ENCODE assay signal across 13 cellular contexts in the genomic region with DNA sequence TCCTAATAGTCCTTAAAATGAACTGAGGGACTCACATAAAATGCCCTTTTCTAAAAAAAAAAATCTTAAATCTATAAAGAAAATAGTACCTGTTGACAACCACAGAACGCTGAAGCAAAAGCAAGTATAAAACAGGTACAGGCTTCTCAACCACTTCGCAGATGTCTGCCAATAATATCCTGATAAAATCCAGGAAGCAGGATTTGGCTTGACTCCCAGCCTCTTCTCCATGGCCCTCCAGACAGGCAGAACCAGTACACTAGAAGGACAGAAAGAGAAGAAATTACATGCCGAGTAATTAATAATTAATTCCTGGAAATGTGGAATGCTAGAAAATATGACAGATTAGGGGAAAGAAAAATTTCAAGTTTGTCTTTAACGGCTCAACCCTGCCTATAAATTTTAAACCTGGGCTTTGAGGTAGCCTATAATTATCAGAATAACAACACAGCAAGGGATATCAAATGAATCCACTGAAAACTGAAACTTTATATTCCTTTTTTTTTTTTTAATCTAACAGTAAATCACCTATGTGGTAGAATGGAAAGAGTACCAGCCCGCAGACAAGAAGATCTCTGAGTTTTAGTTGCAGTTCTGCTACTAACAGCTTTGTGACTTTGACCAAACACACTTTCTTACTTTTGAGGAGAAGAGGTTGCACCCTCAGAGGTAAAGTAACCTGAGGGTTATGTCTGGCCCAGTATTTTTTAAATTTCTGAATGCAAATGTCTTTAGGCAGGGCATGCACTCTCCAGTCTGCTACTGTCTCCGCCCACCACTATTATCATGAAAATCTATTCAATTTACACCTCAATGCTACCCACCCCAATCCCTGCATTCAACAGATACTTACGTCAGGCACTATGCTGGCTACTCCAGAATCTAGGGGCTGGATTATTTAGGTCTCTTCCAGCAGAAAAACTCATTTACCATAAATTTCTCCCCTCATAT. TPM values are rescaled to one million over a fixed set of nuclear protein-coding genes. Genes with fewer than 3 reads are reported as not detected.
DNase-seq lines count a peak whose midpoint lies in the region; ATAC-seq and TF ChIP-seq lines count a peak whose summit lies in the region.
"Had no signal": no experiment of that assay in that cellular context is flagged by ENCODE, and none has a peak within 500 bp of the region (broad histone marks: within the 10 kb centered on the region; RNA-seq: fewer than 3 reads in every experiment).

No MANE protein-coding gene starts in this region.

- H3K36me3 ChIP-seq in CD4-positive, alpha-beta memory T cell (ENCODE audit: insufficient read depth, low read length) = peaks cover 21% of the 10 kb centered on the region
- H3K36me3 ChIP-seq in HUES64 (ENCODE audit: insufficient read depth, low read length) = peaks cover 43% of the 10 kb centered on the region
- peaks cover 0 to 6% of the 10 kb centered on the region in 2 donors for H3K36me3 ChIP-seq in body of pancreas (replicated peaks in 1 of 2; ENCODE audit: insufficient read depth in 1 of 2, low read depth in 2 of 2)
- peaks cover 44% of the 10 kb centered on the region for H3K36me3 ChIP-seq in lower lobe of right lung

- H3K36me3 Mint-ChIP-seq in CD4-positive, alpha-beta memory T cell = peaks cover 15 to 56% of the 10 kb centered on the region in 2 donors
- H3K36me3 Mint-ChIP-seq in activated CD4-positive, alpha-beta T cell treated with anti-CD3 and anti-CD28 coated beads, Interleukin-2, amount 10 ng/mL, durations not matched to agents 7 days and 5 days (ENCODE audit: low read depth) = peaks cover 29% of the 10 kb centered on the region
- H3K36me3 Mint-ChIP-seq in stimulated activated naive B cell treated with anti-CD40 and anti-IgM and Interleukin-4, amounts not matched to agents 10 μg/mL and 1 μg/mL and 100 μg/mL, for 72 hours = peaks cover 17 to 19% of the 10 kb centered on the region in 2 donors
- peaks cover 13 to 22% of the 10 kb centered on the region in 2 donors for H3K36me3 Mint-ChIP-seq in activated naive CD4-positive, alpha-beta T cell treated with anti-CD3 and anti-CD28 coated beads, Interleukin-2, amount 50 U/mL, for 72 hours

- peak overlapping the region in 3 of 8 donors; percentile 4 to 97 (median 96) for H3K4me3 Mint-ChIP-seq in CD4-positive, alpha-beta memory T cell
- no peak overlapping the region for H3K4me3 Mint-ChIP-seq in activated CD4-positive, alpha-beta T cell treated with anti-CD3 and anti-CD28 coated beads, Interleukin-2, amount 10 ng/mL, durations not matched to agents 7 days and 5 days
- H3K4me3 Mint-ChIP-seq in stimulated activated naive B cell treated with anti-CD40 and anti-IgM and Interleukin-4, amounts not matched to agents 10 μg/mL and 1 μg/mL and 100 μg/mL, for 72 hours = no peak overlapping the region

- CTCF ChIA-PET in CD4-positive, alpha-beta memory T cell (lab: Charles Lee; ENCODE audit: partially characterized antibody) = interaction anchor here (1.4 kb wide), 1 partner anchor 103 kb away, joined by 4 read pairs; no protein-coding TSS in a partner anchor
- CTCF ChIA-PET in activated CD4-positive, alpha-beta T cell treated with anti-CD3 and anti-CD28 coated beads, Interleukin-2, amount 10 ng/mL, durations not matched to agents 7 days and 5 days (lab: Charles Lee) = interaction anchor here (0.6 kb wide), 1 partner anchor 389 kb away, joined by 3 read pairs; no protein-coding TSS in a partner anchor

- H3K4me1 ChIP-seq in CD4-positive, alpha-beta memory T cell (ENCODE audit: insufficient read depth, low read length) = peaks cover 51% of the 10 kb centered on the region
- H3K4me1 ChIP-seq in HUES64 (ENCODE audit: insufficient read depth, low read length) (peaks cover 32% of the 10 kb centered on the region), body of pancreas (peaks cover 65% of the 10 kb centered on the region), lower lobe of right lung (peaks cover 52% of the 10 kb centered on the region)

- H3K4me1 Mint-ChIP-seq in CD4-positive, alpha-beta memory T cell = peaks cover 36 to 77% (median 55%) of the 10 kb centered on the region in 4 donors
- H3K4me1 Mint-ChIP-seq in activated CD4-positive, alpha-beta T cell treated with anti-CD3 and anti-CD28 coated beads, Interleukin-2, amount 10 ng/mL, durations not matched to agents 7 days and 5 days = peaks cover 38% of the 10 kb centered on the region
- H3K4me1 Mint-ChIP-seq in stimulated activated naive B cell treated with anti-CD40 and anti-IgM and Interleukin-4, amounts not matched to agents 10 μg/mL and 1 μg/mL and 100 μg/mL, for 72 hours = peaks cover 32 to 46% of the 10 kb centered on the region in 2 donors

- DNase-seq in CD4-positive, alpha-beta memory T cell = no peak
- DNase-seq in body of pancreas (peak; percentile 72 to 84 (median 76)), lower lobe of right lung (no peak)
- DNase-seq in activated CD4-positive, alpha-beta T cell treated with anti-CD3 and anti-CD28 coated beads, Interleukin-2, amount 10 ng/mL, durations not matched to agents 7 days and 5 days = no peak
- DNase-seq in stimulated activated naive B cell treated with anti-CD40 and anti-IgM and Interleukin-4, amounts not matched to agents 10 μg/mL and 1 μg/mL and 100 μg/mL, for 72 hours = no peak
- DNase-seq in activated CD4-positive, CD25-positive, alpha-beta regulatory T cell treated with anti-CD3 and anti-CD28 coated beads, Interleukin-2, amount 50 U/mL, for 72 hours = no peak
- no peak for DNase-seq in activated naive CD4-positive, alpha-beta T cell treated with anti-CD3 and anti-CD28 coated beads, Interleukin-2, amount 50 U/mL, for 72 hours (ENCODE audit: low spot score in 2 of 2)
- DNase-seq: activated CD4-positive, alpha-beta T cell treated with anti-CD3 and anti-CD28 coated beads, Interleukin-2, amount 50 U/mL, for 48 hours; Caco-2; retina had no signal

- H3K27ac ChIP-seq in CD4-positive, alpha-beta memory T cell (ENCODE audit: low read depth, low read length) = no peak overlapping the region
- peak overlapping the region; percentile 95 for H3K27ac ChIP-seq in HUES64 (ENCODE audit: low read depth, low read length)
- H3K27ac ChIP-seq in body of pancreas = peak overlapping the region in 3 of 4 donors; percentile 92 to 99 (median 97)
- peak overlapping the region; percentile 96 for H3K27ac ChIP-seq in lower lobe of right lung
- H3K27ac ChIP-seq: cardiac muscle cell had no signal

- peak overlapping the region; percentile 68 for H3K9ac ChIP-seq in HUES64 (ENCODE audit: low read depth, low read length)

- H3K27me3 Mint-ChIP-seq in CD4-positive, alpha-beta memory T cell = no peaks in the 10 kb centered on the region
- no peaks in the 10 kb centered on the region for H3K27me3 Mint-ChIP-seq in activated CD4-positive, alpha-beta T cell treated with anti-CD3 and anti-CD28 coated beads, Interleukin-2, amount 10 ng/mL, durations not matched to agents 7 days and 5 days
- no peaks in the 10 kb centered on the region for H3K27me3 Mint-ChIP-seq in stimulated activated naive B cell treated with anti-CD40 and anti-IgM and Interleukin-4, amounts not matched to agents 10 μg/mL and 1 μg/mL and 100 μg/mL, for 72 hours

- TF ChIP-seq CTCF in body of pancreas (IDR thresholded peaks at IDR 0.05) = no peak
- TF ChIP-seq CTCF in lower lobe of right lung (IDR thresholded peaks at IDR 0.05) = no peak

- WGBS in HUES64 = 24% methylated on average over 7 of the region's 7 CpGs
- 25 to 29% methylated on average over 7 of the region's 7 CpGs for WGBS in body of pancreas, 2 donors

- H3K27me3 ChIP-seq in CD4-positive, alpha-beta memory T cell (ENCODE audit: insufficient read depth, low read length) = no peaks in the 10 kb centered on the region
- no peaks in the 10 kb centered on the region for H3K27me3 ChIP-seq in HUES64 (ENCODE audit: insufficient read depth, low read length)
- H3K27me3 ChIP-seq in body of pancreas = no peaks in the 10 kb centered on the region
- no peaks in the 10 kb centered on the region for H3K27me3 ChIP-seq in lower lobe of right lung (ENCODE audit: low read depth)
- H3K27me3 ChIP-seq: cardiac muscle cell had no signal

- no peaks in the 10 kb centered on the region for H3K9me3 ChIP-seq in CD4-positive, alpha-beta memory T cell (ENCODE audit: control insufficient read depth in 1 of 2, low read length in 2 of 2)
- H3K9me3 ChIP-seq in HUES64 (ENCODE audit: insufficient read depth, low read depth, low read length) (no peaks in the 10 kb centered on the region), body of pancreas (no peaks in the 10 kb centered on the region), lower lobe of right lung (no peaks in the 10 kb centered on the region)
- H3K9me3 ChIP-seq: Caco-2 had no signal

- no peak for TF ChIP-seq POLR2A in body of pancreas (IDR thresholded peaks at IDR 0.05)

- ATAC-seq in body of pancreas = no peak
- no peak for ATAC-seq in lower lobe of right lung
- ATAC-seq in stimulated activated naive B cell treated with anti-CD40 and anti-IgM and Interleukin-4, amounts not matched to agents 10 μg/mL and 1 μg/mL and 100 μg/mL, for 72 hours (replicated peaks) = no peak
- ATAC-seq in activated naive CD4-positive, alpha-beta T cell treated with anti-CD3 and anti-CD28 coated beads, Interleukin-2, amount 50 U/mL, for 72 hours = no peak
- ATAC-seq: K562 had no signal

- peak overlapping the region in 4 of 7 donors; percentile 15 to 100 (median 42) for H3K27ac Mint-ChIP-seq in CD4-positive, alpha-beta memory T cell
- no peak overlapping the region for H3K27ac Mint-ChIP-seq in activated CD4-positive, alpha-beta T cell treated with anti-CD3 and anti-CD28 coated beads, Interleukin-2, amount 10 ng/mL, durations not matched to agents 7 days and 5 days
- no peak overlapping the region for H3K27ac Mint-ChIP-seq in stimulated activated naive B cell treated with anti-CD40 and anti-IgM and Interleukin-4, amounts not matched to agents 10 μg/mL and 1 μg/mL and 100 μg/mL, for 72 hours
- peak overlapping the region in 1 of 2 donors; percentile 99 for H3K27ac Mint-ChIP-seq in activated naive CD4-positive, alpha-beta T cell treated with anti-CD3 and anti-CD28 coated beads, Interleukin-2, amount 50 U/mL, for 72 hours

- POLR2A ChIA-PET in CD4-positive, alpha-beta memory T cell (lab: Charles Lee; ENCODE audit: partially characterized antibody) = no interaction called here
- POLR2A ChIA-PET in activated CD4-positive, alpha-beta T cell treated with anti-CD3 and anti-CD28 coated beads, Interleukin-2, amount 10 ng/mL, durations not matched to agents 7 days and 5 days (lab: Charles Lee) = no interaction called here

- H3K4me3 ChIP-seq in CD4-positive, alpha-beta memory T cell (ENCODE audit: low read length in 2 of 2) = no peak overlapping the region
- peak overlapping the region; percentile 91 for H3K4me3 ChIP-seq in HUES64 (ENCODE audit: low read length)
- H3K4me3 ChIP-seq in body of pancreas = no peak overlapping the region
- no peak overlapping the region for H3K4me3 ChIP-seq in lower lobe of right lung
- H3K4me3 ChIP-seq: cardiac muscle cell, K562 had no signal

- intact Hi-C loops in CD4-positive, alpha-beta memory T cell (cut with micrococcal nuclease) = loop anchor here (5.0 kb wide), 2 partner anchors 47 to 362 kb away; partner anchors contain the start of gene SFPQ
- intact Hi-C loops in body of pancreas (cut with DNase I) (no loop called here), lower lobe of right lung (cut with DNase I) (loop anchor here (10.0 kb wide), 1 partner anchor 100 kb away; no protein-coding TSS in a partner anchor)

- H3K9me3 Mint-ChIP-seq in CD4-positive, alpha-beta memory T cell = no peaks in the 10 kb centered on the region
- H3K9me3 Mint-ChIP-seq in activated CD4-positive, alpha-beta T cell treated with anti-CD3 and anti-CD28 coated beads, Interleukin-2, amount 10 ng/mL, durations not matched to agents 7 days and 5 days = no peaks in the 10 kb centered on the region
- no peaks in the 10 kb centered on the region for H3K9me3 Mint-ChIP-seq in stimulated activated naive B cell treated with anti-CD40 and anti-IgM and Interleukin-4, amounts not matched to agents 10 μg/mL and 1 μg/mL and 100 μg/mL, for 72 hours
- no peaks in the 10 kb centered on the region for H3K9me3 Mint-ChIP-seq in activated naive CD4-positive, alpha-beta T cell treated with anti-CD3 and anti-CD28 coated beads, Interleukin-2, amount 50 U/mL, for 72 hours

RNA-seq across cellular contexts. Expression of gene KIAA0319L, which starts 2.7 kb away (rescaled TPM):
- total RNA-seq in CD4-positive, alpha-beta memory T cell = 10 to 100 TPM; 79.4 to 82.9 TPM
- 10 to 100 TPM; 12.7 to 29.2 TPM for polyA plus RNA-seq in CD4-positive, alpha-beta memory T cell
- 34.0 TPM for polyA plus RNA-seq in HUES64 (2013, experiment 1 of 2)
- polyA plus RNA-seq in HUES64 (2013, experiment 2 of 2) = 38.1 TPM
- total RNA-seq in body of pancreas = 10 to 100 TPM; 61.0 to 74.5 TPM
- total RNA-seq in lower lobe of right lung = 79.6 TPM
- 10 to 100 TPM; 37.6 to 46.3 TPM for total RNA-seq in activated CD4-positive, alpha-beta T cell treated with anti-CD3 and anti-CD28 coated beads, Interleukin-2, amount 10 ng/mL, durations not matched to agents 7 days and 5 days
- 10 to 100 TPM; 38.1 to 41.0 TPM for total RNA-seq in activated naive CD4-positive, alpha-beta T cell treated with anti-CD3 and anti-CD28 coated beads, Interleukin-2, amount 50 U/mL, for 72 hours

RNA-seq across cellular contexts. Expression of gene NCDN, which starts 3.1 kb away (rescaled TPM):
- 10 to 100 TPM; 29.7 to 32.2 TPM for total RNA-seq in CD4-positive, alpha-beta memory T cell
- polyA plus RNA-seq in CD4-positive, alpha-beta memory T cell = 10 to 100 TPM; 13.4 to 18.4 TPM
- polyA plus RNA-seq in HUES64 (2013, experiment 1 of 2) = 31.5 TPM
- polyA plus RNA-seq in HUES64 (2013, experiment 2 of 2) = 23.2 TPM
- total RNA-seq in body of pancreas = 10 to 100 TPM; 14.3 to 20.1 TPM
- 20.2 TPM for total RNA-seq in lower lobe of right lung
- total RNA-seq in activated CD4-positive, alpha-beta T cell treated with anti-CD3 and anti-CD28 coated beads, Interleukin-2, amount 10 ng/mL, durations not matched to agents 7 days and 5 days = 10 to 100 TPM; 19.4 to 21.4 TPM
- 10 to 100 TPM; 16.6 to 25.1 TPM for total RNA-seq in activated naive CD4-positive, alpha-beta T cell treated with anti-CD3 and anti-CD28 coated beads, Interleukin-2, amount 50 U/mL, for 72 hours

RNA-seq across cellular contexts. Expression of gene TFAP2E, which starts 18.6 kb away (rescaled TPM):
- total RNA-seq in CD4-positive, alpha-beta memory T cell = 1 to 10 TPM; 2.3 to 2.9 TPM
- under 1 TPM in 1 of 2 donors, not detected in 1; 0.23 TPM for polyA plus RNA-seq in CD4-positive, alpha-beta memory T cell
- polyA plus RNA-seq in HUES64 (2013, experiment 1 of 2) = 0.20 TPM
- polyA plus RNA-seq in HUES64 (2013, experiment 2 of 2) = 0.19 TPM
- total RNA-seq in body of pancreas = not detected
- 2.2 TPM for total RNA-seq in lower lobe of right lung
- under 1 TPM; 0.42 to 0.65 TPM for total RNA-seq in activated CD4-positive, alpha-beta T cell treated with anti-CD3 and anti-CD28 coated beads, Interleukin-2, amount 10 ng/mL, durations not matched to agents 7 days and 5 days
- under 1 TPM; 0.47 to 0.93 TPM for total RNA-seq in activated naive CD4-positive, alpha-beta T cell treated with anti-CD3 and anti-CD28 coated beads, Interleukin-2, amount 50 U/mL, for 72 hours
- polyA plus RNA-seq: cardiac muscle cell had no signal

Comparison
In these comparisons a context has a peak if more than half of its experiments do, and no peak if none do; other contexts are left out.
1. DNase-seq: peak in body of pancreas (4 of 4); none in CD4-positive, alpha-beta memory T cell (0 of 5), lower lobe of right lung (single experiment), activated CD4-positive, alpha-beta T cell treated with anti-CD3 and anti-CD28 coated beads, Interleukin-2, amount 10 ng/mL, durations not matched to agents 7 days and 5 days (single experiment), stimulated activated naive B cell treated with anti-CD40 and anti-IgM and Interleukin-4, amounts not matched to agents 10 μg/mL and 1 μg/mL and 100 μg/mL, for 72 hours (single experiment), activated CD4-positive, CD25-positive, alpha-beta regulatory T cell treated with anti-CD3 and anti-CD28 coated beads, Interleukin-2, amount 50 U/mL, for 72 hours (single experiment) and activated naive CD4-positive, alpha-beta T cell treated with anti-CD3 and anti-CD28 coated beads, Interleukin-2, amount 50 U/mL, for 72 hours (0 of 2).
2. H3K27ac Mint-ChIP-seq: peak in CD4-positive, alpha-beta memory T cell (4 of 7); none in activated CD4-positive, alpha-beta T cell treated with anti-CD3 and anti-CD28 coated beads, Interleukin-2, amount 10 ng/mL, durations not matched to agents 7 days and 5 days (single experiment) and stimulated activated naive B cell treated with anti-CD40 and anti-IgM and Interleukin-4, amounts not matched to agents 10 μg/mL and 1 μg/mL and 100 μg/mL, for 72 hours (single experiment).